8 cellular contexts compared by ENCODE assay signal in genomic region chrX:76149160-76149841, GRCh38. TPM values are rescaled to one million over a fixed set of nuclear protein-coding genes. Genes with fewer than 3 reads are reported as not detected.
A peak's percentile ranks its signal among the peaks of the same experiment; 100 is the strongest.
DNase-seq lines count a peak whose midpoint lies in the region; ATAC-seq, FAIRE-seq and TF ChIP-seq lines count a peak whose summit lies in the region.
"Not testable (repeated sequence)": the region's sequence is repeated elsewhere in the genome, so short reads cannot be mapped to it uniquely, and the experiment has no call there.

No MANE protein-coding gene starts in this region.

- H3K4me1 ChIP-seq in stomach smooth muscle (ENCODE audit: control insufficient read depth, insufficient read depth, low read length) = peaks cover 13% of the 10 kb centered on the region

- POLR2A ChIA-PET in activated B cell treated with CpG ODN at 0.5 μM for 24 hours (lab: Charles Lee) = interaction anchor here (1.2 to 1.3 kb wide), 2 partner anchors 23 to 876 kb away, joined by 3 to 7 read pairs; partner anchors contain the start of genes PBDC1 and UPRT

- H3K36me3 Mint-ChIP-seq in activated B cell treated with CpG ODN at 0.5 μM for 24 hours (ENCODE audit: low read depth); memory B cell: not testable (repeated sequence)

- H3K36me3 ChIP-seq in stomach smooth muscle (ENCODE audit: control insufficient read depth in 2 of 2, insufficient read depth in 2 of 2, low read length in 2 of 2) = not testable (repeated sequence)

- not testable (repeated sequence) for H3K27me3 Mint-ChIP-seq in activated B cell treated with CpG ODN at 0.5 μM for 24 hours, memory B cell

- H3K4me1 Mint-ChIP-seq in activated B cell treated with CpG ODN at 0.5 μM for 24 hours = peaks cover 16% of the 10 kb centered on the region
- H3K4me1 Mint-ChIP-seq in memory B cell = not testable (repeated sequence)

- ATAC-seq in GM21390 (IDR thresholded peaks at IDR 0.05; ENCODE audit: unreplicated experiment) (peak; percentile 50), HG02943 (IDR thresholded peaks at IDR 0.05; ENCODE audit: low read depth, unreplicated experiment) (peak; percentile 54), HG03575 (IDR thresholded peaks at IDR 0.05; ENCODE audit: extremely low read depth, insufficient number of reproducible peaks, low FRiP score, unreplicated experiment) (peak; percentile 34), activated B cell treated with CpG ODN at 0.5 μM for 24 hours (ENCODE audit: low read depth) (peak; percentile 58), memory B cell (ENCODE audit: low read depth) (peak; percentile 59)

- not testable (repeated sequence) for H3K9me3 Mint-ChIP-seq in activated B cell treated with CpG ODN at 0.5 μM for 24 hours, memory B cell

- not testable (repeated sequence) for H3K4me3 ChIP-seq in stomach smooth muscle (ENCODE audit: low read length in 2 of 2)

- H3K9ac ChIP-seq in stomach smooth muscle (ENCODE audit: low read length in 2 of 2) = not testable (repeated sequence)

- CTCF ChIA-PET in activated B cell treated with CpG ODN at 0.5 μM for 24 hours (lab: Charles Lee) = interaction anchor here (1.0 to 1.2 kb wide), 2 partner anchors 24 to 104 kb away, joined by 3 to 4 read pairs; partner anchors contain the start of gene PBDC1

- FAIRE-seq in GM18507 (lab: Jason Lieb, UNC) = peak; percentile 85
- peak; percentile 86 for FAIRE-seq in colon (lab: Jason Lieb, UNC)

- TF ChIP-seq CTCF in activated B cell treated with CpG ODN at 0.5 μM for 24 hours (IDR thresholded peaks at IDR 0.05) = not testable (repeated sequence)

- DNase-seq in GM18507 (ENCODE audit: extremely low spot score, insufficient read length, low read depth); activated B cell treated with CpG ODN at 0.5 μM for 24 hours; memory B cell (ENCODE audit: low spot score in 2 of 2): not testable (repeated sequence)

- intact Hi-C loops in activated B cell treated with CpG ODN at 0.5 μM for 24 hours (cut with micrococcal nuclease) = loop anchor here (5.0 kb wide), 1 partner anchor 103 kb away; no protein-coding TSS in a partner anchor

- not testable (repeated sequence) for H3K27me3 ChIP-seq in stomach smooth muscle (ENCODE audit: control insufficient read depth in 1 of 2, insufficient read depth in 2 of 2, low read length in 2 of 2)

- H3K27ac ChIP-seq in stomach smooth muscle (ENCODE audit: low read length) = peak overlapping the region; percentile 87

- H3K9me3 ChIP-seq in stomach smooth muscle (ENCODE audit: control insufficient read depth in 2 of 2, low read length in 2 of 2) = not testable (repeated sequence)

- peak overlapping the region; percentile 99 for H3K27ac Mint-ChIP-seq in activated B cell treated with CpG ODN at 0.5 μM for 24 hours
- H3K27ac Mint-ChIP-seq in memory B cell = peak overlapping the region; percentile 97

- H3K4me3 Mint-ChIP-seq in activated B cell treated with CpG ODN at 0.5 μM for 24 hours = peak overlapping the region; percentile 80
- H3K4me3 Mint-ChIP-seq in memory B cell = peak overlapping the region; percentile 76

RNA-seq across cellular contexts. Expression of gene PBDC1, which starts 23.6 kb away (rescaled TPM):
- total RNA-seq in activated B cell treated with CpG ODN at 0.5 μM for 24 hours = 33.1 and 34.2 TPM in 2 replicates
